In the genomic region with DNA sequence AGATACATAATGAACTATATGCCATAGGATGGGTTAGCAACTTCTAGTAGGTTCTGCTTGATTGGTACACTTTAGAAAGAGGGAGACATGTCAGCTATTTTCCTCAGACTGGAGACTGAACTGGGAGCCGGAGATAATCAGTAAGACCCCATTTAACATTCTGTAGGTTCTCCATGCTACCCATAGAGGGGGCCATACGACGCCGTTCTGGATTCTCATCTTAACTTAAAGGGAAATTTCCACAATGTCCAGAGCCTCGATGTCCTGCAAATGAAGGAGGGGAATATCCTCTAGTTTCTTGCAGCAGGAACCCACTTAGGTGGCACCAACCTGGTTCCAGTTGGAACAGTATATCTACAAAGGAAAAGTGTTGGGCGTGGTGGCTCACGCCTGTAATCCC, we compare ENCODE assay signal across 11 cellular contexts. TPM values are rescaled to one million over a fixed set of nuclear protein-coding genes. Genes with fewer than 3 reads are reported as not detected.
DNase-seq lines count a peak whose midpoint lies in the region; ATAC-seq and TF ChIP-seq lines count a peak whose summit lies in the region.
"Had no signal": no experiment of that assay in that cellular context is flagged by ENCODE, and none has a peak within 500 bp of the region (broad histone marks: within the 10 kb centered on the region; RNA-seq: fewer than 3 reads in every experiment).

No MANE protein-coding gene starts in this region.

- peak; percentile 21 for DNase-seq in activated CD8-positive, alpha-beta T cell treated with anti-CD3 and anti-CD28 coated beads for 36 hours
- no peak for DNase-seq in activated CD8-positive, alpha-beta T cell treated with anti-CD3 and anti-CD28 coated beads, Interleukin-2, amount 10 ng/mL, durations not matched to agents 7 days and 5 days
- DNase-seq in NAMALWA (ENCODE audit: low spot score) (peak; percentile 28), chondrocyte (ENCODE audit: low spot score) (peak; percentile 8), progenitor cell of endocrine pancreas (ENCODE audit: low spot score, unreplicated experiment) (no peak), nucleus accumbens (lab: John Stamatoyannopoulos, UW) (no peak)
- DNase-seq in activated CD8-positive, alpha-beta memory T cell treated with anti-CD3 and anti-CD28 coated beads, Interleukin-2, amount 10 ng/mL, durations not matched to agents 7 days and 5 days, result no peak
- DNase-seq in activated naive CD4-positive, alpha-beta T cell (lab: John Stamatoyannopoulos, UW), result no peak
- DNase-seq: anterior cingulate cortex, foreskin melanocyte had no signal

- H3K36me3 Mint-ChIP-seq in activated CD8-positive, alpha-beta T cell treated with anti-CD3 and anti-CD28 coated beads for 36 hours (ENCODE audit: low read depth), result no peaks in the 10 kb centered on the region
- no peaks in the 10 kb centered on the region for H3K36me3 Mint-ChIP-seq in activated CD8-positive, alpha-beta T cell treated with anti-CD3 and anti-CD28 coated beads, Interleukin-2, amount 10 ng/mL, durations not matched to agents 7 days and 5 days (ENCODE audit: low read depth)
- H3K36me3 Mint-ChIP-seq in chondrocyte (ENCODE audit: low read depth), result no peaks in the 10 kb centered on the region
- H3K36me3 Mint-ChIP-seq in progenitor cell of endocrine pancreas (ENCODE audit: insufficient read depth), result no peaks in the 10 kb centered on the region
- no peaks in the 10 kb centered on the region for H3K36me3 Mint-ChIP-seq in activated CD8-positive, alpha-beta memory T cell treated with anti-CD3 and anti-CD28 coated beads, Interleukin-2, amount 10 ng/mL, durations not matched to agents 7 days and 5 days

- peak; percentile 64 for TF ChIP-seq CTCF in activated CD8-positive, alpha-beta T cell treated with anti-CD3 and anti-CD28 coated beads for 36 hours (IDR thresholded peaks at IDR 0.05)
- TF ChIP-seq CTCF in chondrocyte (IDR thresholded peaks at IDR 0.05) (peak; percentile 72), progenitor cell of endocrine pancreas (IDR thresholded peaks at IDR 0.05; ENCODE audit: unreplicated experiment) (peak; percentile 54)

- intact Hi-C loops in activated CD8-positive, alpha-beta T cell treated with anti-CD3 and anti-CD28 coated beads for 36 hours (cut with micrococcal nuclease), result no loop called here

- H3K4me3 Mint-ChIP-seq in activated CD8-positive, alpha-beta T cell treated with anti-CD3 and anti-CD28 coated beads for 36 hours, result no peak overlapping the region
- no peak overlapping the region for H3K4me3 Mint-ChIP-seq in activated CD8-positive, alpha-beta T cell treated with anti-CD3 and anti-CD28 coated beads, Interleukin-2, amount 10 ng/mL, durations not matched to agents 7 days and 5 days
- H3K4me3 Mint-ChIP-seq in chondrocyte (ENCODE audit: unreplicated experiment) (no peak overlapping the region), progenitor cell of endocrine pancreas (ENCODE audit: low read depth) (no peak overlapping the region)
- H3K4me3 Mint-ChIP-seq in activated CD8-positive, alpha-beta memory T cell treated with anti-CD3 and anti-CD28 coated beads, Interleukin-2, amount 10 ng/mL, durations not matched to agents 7 days and 5 days, result no peak overlapping the region

- H3K27ac Mint-ChIP-seq in activated CD8-positive, alpha-beta T cell treated with anti-CD3 and anti-CD28 coated beads for 36 hours, result no peak overlapping the region
- H3K27ac Mint-ChIP-seq in activated CD8-positive, alpha-beta T cell treated with anti-CD3 and anti-CD28 coated beads, Interleukin-2, amount 10 ng/mL, durations not matched to agents 7 days and 5 days, result no peak overlapping the region
- no peak overlapping the region for H3K27ac Mint-ChIP-seq in chondrocyte (ENCODE audit: unreplicated experiment)
- no peak overlapping the region for H3K27ac Mint-ChIP-seq in progenitor cell of endocrine pancreas
- H3K27ac Mint-ChIP-seq in activated CD8-positive, alpha-beta memory T cell treated with anti-CD3 and anti-CD28 coated beads, Interleukin-2, amount 10 ng/mL, durations not matched to agents 7 days and 5 days, result no peak overlapping the region

- H3K9me3 Mint-ChIP-seq in activated CD8-positive, alpha-beta T cell treated with anti-CD3 and anti-CD28 coated beads for 36 hours, result no peaks in the 10 kb centered on the region
- H3K9me3 Mint-ChIP-seq in activated CD8-positive, alpha-beta T cell treated with anti-CD3 and anti-CD28 coated beads, Interleukin-2, amount 10 ng/mL, durations not matched to agents 7 days and 5 days (ENCODE audit: insufficient read depth), result no peaks in the 10 kb centered on the region
- H3K9me3 Mint-ChIP-seq in chondrocyte (ENCODE audit: low read depth) (no peaks in the 10 kb centered on the region), progenitor cell of endocrine pancreas (ENCODE audit: low read depth) (no peaks in the 10 kb centered on the region)
- no peaks in the 10 kb centered on the region for H3K9me3 Mint-ChIP-seq in activated CD8-positive, alpha-beta memory T cell treated with anti-CD3 and anti-CD28 coated beads, Interleukin-2, amount 10 ng/mL, durations not matched to agents 7 days and 5 days (ENCODE audit: low read depth)

- ATAC-seq in activated CD8-positive, alpha-beta T cell treated with anti-CD3 and anti-CD28 coated beads for 36 hours, result peak; percentile 56
- ATAC-seq in activated CD8-positive, alpha-beta T cell treated with anti-CD3 and anti-CD28 coated beads, Interleukin-2, amount 10 ng/mL, durations not matched to agents 7 days and 5 days, result no peak
- no peak for ATAC-seq in activated CD8-positive, alpha-beta memory T cell treated with anti-CD3 and anti-CD28 coated beads, Interleukin-2, amount 10 ng/mL, durations not matched to agents 7 days and 5 days
- ATAC-seq: activated CD4-positive, CD25-positive, alpha-beta regulatory T cell treated with anti-CD3 and anti-CD28 coated beads, Interleukin-2, amount 50 U/mL, for 24 hours had no signal

- peaks cover 3% of the 10 kb centered on the region for H3K4me1 Mint-ChIP-seq in activated CD8-positive, alpha-beta T cell treated with anti-CD3 and anti-CD28 coated beads for 36 hours (ENCODE audit: low read depth)
- H3K4me1 Mint-ChIP-seq in activated CD8-positive, alpha-beta T cell treated with anti-CD3 and anti-CD28 coated beads, Interleukin-2, amount 10 ng/mL, durations not matched to agents 7 days and 5 days (ENCODE audit: low read depth), result no peaks in the 10 kb centered on the region
- H3K4me1 Mint-ChIP-seq in chondrocyte (ENCODE audit: low read depth), result peaks cover 8% of the 10 kb centered on the region
- no peaks in the 10 kb centered on the region for H3K4me1 Mint-ChIP-seq in progenitor cell of endocrine pancreas (ENCODE audit: low read depth)
- peaks cover 6% of the 10 kb centered on the region for H3K4me1 Mint-ChIP-seq in activated CD8-positive, alpha-beta memory T cell treated with anti-CD3 and anti-CD28 coated beads, Interleukin-2, amount 10 ng/mL, durations not matched to agents 7 days and 5 days

- POLR2A ChIA-PET in activated CD8-positive, alpha-beta T cell treated with anti-CD3 and anti-CD28 coated beads for 36 hours (lab: Charles Lee), result no interaction called here
- POLR2A ChIA-PET in activated CD8-positive, alpha-beta T cell treated with anti-CD3 and anti-CD28 coated beads, Interleukin-2, amount 10 ng/mL, durations not matched to agents 7 days and 5 days (lab: Charles Lee), result no interaction called here

- CTCF ChIA-PET in activated CD8-positive, alpha-beta T cell treated with anti-CD3 and anti-CD28 coated beads for 36 hours (lab: Charles Lee), result interaction anchor here (1.1 to 1.3 kb wide), 4 partner anchors 11 to 18 kb away, joined by 3 to 6 read pairs (median 3); no protein-coding TSS in a partner anchor
- CTCF ChIA-PET in activated CD8-positive, alpha-beta T cell treated with anti-CD3 and anti-CD28 coated beads, Interleukin-2, amount 10 ng/mL, durations not matched to agents 7 days and 5 days (lab: Charles Lee), result interaction anchor here (1.7 kb wide), 2 partner anchors 12 to 28 kb away, joined by 3 to 4 read pairs; no protein-coding TSS in a partner anchor
- CTCF ChIA-PET in activated CD8-positive, alpha-beta memory T cell treated with anti-CD3 and anti-CD28 coated beads, Interleukin-2, amount 10 ng/mL, durations not matched to agents 7 days and 5 days (lab: Charles Lee), result no interaction called here

- peaks cover 18% of the 10 kb centered on the region for H3K27me3 Mint-ChIP-seq in activated CD8-positive, alpha-beta T cell treated with anti-CD3 and anti-CD28 coated beads for 36 hours
- H3K27me3 Mint-ChIP-seq in activated CD8-positive, alpha-beta T cell treated with anti-CD3 and anti-CD28 coated beads, Interleukin-2, amount 10 ng/mL, durations not matched to agents 7 days and 5 days (ENCODE audit: low read depth), result peaks cover 14% of the 10 kb centered on the region
- peaks cover 9% of the 10 kb centered on the region for H3K27me3 Mint-ChIP-seq in chondrocyte (ENCODE audit: low read depth)
- peaks cover 10% of the 10 kb centered on the region for H3K27me3 Mint-ChIP-seq in progenitor cell of endocrine pancreas
- H3K27me3 Mint-ChIP-seq in activated CD8-positive, alpha-beta memory T cell treated with anti-CD3 and anti-CD28 coated beads, Interleukin-2, amount 10 ng/mL, durations not matched to agents 7 days and 5 days, result peaks cover 29% of the 10 kb centered on the region

RNA-seq across cellular contexts. Expression of a gene that starts 22.3 kb away (rescaled TPM):
- 1,000 to 10,000 TPM; 3,203 to 3,498 TPM for total RNA-seq in activated CD8-positive, alpha-beta T cell treated with anti-CD3 and anti-CD28 coated beads for 36 hours
- 1,000 to 10,000 TPM; 1,308 to 1,394 TPM for total RNA-seq in activated CD8-positive, alpha-beta T cell treated with anti-CD3 and anti-CD28 coated beads, Interleukin-2, amount 10 ng/mL, durations not matched to agents 7 days and 5 days
- total RNA-seq in chondrocyte, result 774 to 814 TPM (median 795 TPM) in 3 replicates
- total RNA-seq in progenitor cell of endocrine pancreas, result 1,367 and 1,453 TPM in 2 replicates
- 1,000 to 10,000 TPM; 1,230 to 1,897 TPM for total RNA-seq in activated CD8-positive, alpha-beta memory T cell treated with anti-CD3 and anti-CD28 coated beads, Interleukin-2, amount 10 ng/mL, durations not matched to agents 7 days and 5 days

RNA-seq across cellular contexts. Expression of a gene that starts 54.1 kb away (rescaled TPM):
- total RNA-seq in activated CD8-positive, alpha-beta T cell treated with anti-CD3 and anti-CD28 coated beads for 36 hours, result under 1 TPM in 1 of 2 experiments, not detected in 1; 0.18 TPM
- total RNA-seq in activated CD8-positive, alpha-beta T cell treated with anti-CD3 and anti-CD28 coated beads, Interleukin-2, amount 10 ng/mL, durations not matched to agents 7 days and 5 days, result not detected
- total RNA-seq in chondrocyte, result 1.7 to 18.1 TPM (median 2.1 TPM) in 3 replicates
- total RNA-seq in progenitor cell of endocrine pancreas, result 2.3 and 2.6 TPM in 2 replicates
- total RNA-seq in activated CD8-positive, alpha-beta memory T cell treated with anti-CD3 and anti-CD28 coated beads, Interleukin-2, amount 10 ng/mL, durations not matched to agents 7 days and 5 days, result not detected

RNA-seq across cellular contexts. Expression of a gene that starts 56.3 kb away (rescaled TPM):
- total RNA-seq in activated CD8-positive, alpha-beta T cell treated with anti-CD3 and anti-CD28 coated beads for 36 hours, result not detected
- total RNA-seq in activated CD8-positive, alpha-beta T cell treated with anti-CD3 and anti-CD28 coated beads, Interleukin-2, amount 10 ng/mL, durations not matched to agents 7 days and 5 days, result not detected
- not detected in 3 replicates for total RNA-seq in chondrocyte
- total RNA-seq in progenitor cell of endocrine pancreas, result not detected in 2 replicates
- total RNA-seq in activated CD8-positive, alpha-beta memory T cell treated with anti-CD3 and anti-CD28 coated beads, Interleukin-2, amount 10 ng/mL, durations not matched to agents 7 days and 5 days, result not detected

Comparison
In these comparisons a context has a peak if more than half of its experiments do, and no peak if none do; other contexts are left out.
1. DNase-seq: peak in activated CD8-positive, alpha-beta T cell treated with anti-CD3 and anti-CD28 coated beads for 36 hours (single experiment), NAMALWA (single experiment) and chondrocyte (single experiment); none in activated CD8-positive, alpha-beta T cell treated with anti-CD3 and anti-CD28 coated beads, Interleukin-2, amount 10 ng/mL, durations not matched to agents 7 days and 5 days (single experiment), progenitor cell of endocrine pancreas (single experiment), activated CD8-positive, alpha-beta memory T cell treated with anti-CD3 and anti-CD28 coated beads, Interleukin-2, amount 10 ng/mL, durations not matched to agents 7 days and 5 days (single experiment), activated naive CD4-positive, alpha-beta T cell (0 of 4) and nucleus accumbens (0 of 56).
2. Peak in every context shown above with its lines, with median percentiles within 50 percentile points of each other: CTCF ChIP-seq.